ENCODE assay signal across 24 cellular contexts in genomic region chr3:132218817-132219390, GRCh38.
A peak's percentile ranks its signal among the peaks of the same experiment; 100 is the strongest.
DNase-seq lines count a peak whose midpoint lies in the region; ATAC-seq and TF ChIP-seq lines count a peak whose summit lies in the region.
"Had no signal": no experiment of that assay in that cellular context is flagged by ENCODE, and none has a peak within 500 bp of the region (broad histone marks: within the 10 kb centered on the region; RNA-seq: fewer than 3 reads in every experiment).

No MANE protein-coding gene starts in this region.

- H3K4me1 ChIP-seq in PC-3 (ENCODE audit: insufficient read depth, low read length) (no peaks in the 10 kb centered on the region), psoas muscle (no peaks in the 10 kb centered on the region)
- H3K4me1 ChIP-seq: A549 had no signal

- peak; percentile 89 for ATAC-seq in PC-3
- ATAC-seq in psoas muscle = no peak
- ATAC-seq: A549, GM12878 had no signal

- H3K27me3 Mint-ChIP-seq in progenitor cell of endocrine pancreas = no peaks in the 10 kb centered on the region
- H3K27me3 Mint-ChIP-seq: CD8-positive, alpha-beta memory T cell had no signal

- DNase-seq in PC-3 (no peak), fibroblast of villous mesenchyme (ENCODE audit: low read depth) (peak; percentile 6), progenitor cell of endocrine pancreas (ENCODE audit: low spot score, unreplicated experiment) (no peak), amniotic stem cell (lab: John Stamatoyannopoulos, UW) (no peak), psoas muscle (no peak), HCEC 1CT (no peak)
- DNase-seq in activated naive CD4-positive, alpha-beta T cell (lab: John Stamatoyannopoulos, UW) = no peak
- DNase-seq: 8988T; ACHN; AML-193; BE2C; CD4-positive, alpha-beta T cell; CD8-positive, alpha-beta memory T cell; DMS 273 treated with DMSO at 0.1 percent for 48 hours; DMS79; EL; GDM1; GM23248; H7 had no signal

- H3K27ac ChIP-seq in 22Rv1 (peak overlapping the region; percentile 64), PC-3 (ENCODE audit: low read length) (no peak overlapping the region), psoas muscle (no peak overlapping the region)
- H3K27ac ChIP-seq: A549; BLaER1 treated with 17β-estradiol and CSF1 and Interleukin-3, amounts not matched to agents 10 nM and 100 nM; GM23248 had no signal

- H3K9me3 ChIP-seq in PC-3 (ENCODE audit: low read length) (no peaks in the 10 kb centered on the region), psoas muscle (no peaks in the 10 kb centered on the region)
- H3K9me3 ChIP-seq: A549; BE2C; BLaER1 treated with 17β-estradiol and CSF1 and Interleukin-3, amounts not matched to agents 10 nM and 100 nM had no signal

- 73 to 76% (median 74%) methylated on average over 2 of the region's 2 CpGs for WGBS in psoas muscle, 3 donors

- H3K27ac Mint-ChIP-seq in progenitor cell of endocrine pancreas = peak overlapping the region; percentile 13
- H3K27ac Mint-ChIP-seq: CD14-positive monocyte; CD4-positive, alpha-beta T cell; CD8-positive, alpha-beta memory T cell had no signal

- H3K4me2 ChIP-seq in PC-3 (ENCODE audit: low read length) = no peak overlapping the region
- H3K4me2 ChIP-seq: A549; BLaER1 treated with 17β-estradiol and CSF1 and Interleukin-3, amounts not matched to agents 10 nM and 100 nM had no signal

- no peaks in the 10 kb centered on the region for H3K36me3 ChIP-seq in PC-3 (ENCODE audit: low read depth, low read length)
- H3K36me3 ChIP-seq in psoas muscle (ENCODE audit: insufficient read depth in 1 of 2, low read depth in 1 of 2) = no peaks in the 10 kb centered on the region
- H3K36me3 ChIP-seq: BE2C; BLaER1 treated with 17β-estradiol and CSF1 and Interleukin-3, amounts not matched to agents 10 nM and 100 nM had no signal

- intact Hi-C loops in PC-3 (cut with micrococcal nuclease) = no loop called here
- intact Hi-C loops in psoas muscle (cut with DNase I) = no loop called here

- no peaks in the 10 kb centered on the region for H3K9me2 ChIP-seq in PC-3 (replicated peaks; ENCODE audit: low read length)

- no peak overlapping the region for H3K4me3 Mint-ChIP-seq in progenitor cell of endocrine pancreas (ENCODE audit: low read depth)
- H3K4me3 Mint-ChIP-seq: CD14-positive monocyte; CD4-positive, alpha-beta T cell; CD8-positive, alpha-beta memory T cell had no signal

- H4K20me1 ChIP-seq in PC-3 (ENCODE audit: low read length) = no peaks in the 10 kb centered on the region
- H4K20me1 ChIP-seq: BLaER1 treated with 17β-estradiol and CSF1 and Interleukin-3, amounts not matched to agents 10 nM and 100 nM had no signal

- TF ChIP-seq CTCF in 22Rv1 (IDR thresholded peaks at IDR 0.05) (no peak), PC-3 (conservative IDR thresholded peaks at IDR 0.05; ENCODE audit: low read depth, low read length) (no peak), fibroblast of villous mesenchyme (IDR thresholded peaks at IDR 0.05; ENCODE audit: insufficient read depth, low read depth, low read length) (no peak), progenitor cell of endocrine pancreas (IDR thresholded peaks at IDR 0.05; ENCODE audit: unreplicated experiment) (no peak), psoas muscle (IDR thresholded peaks at IDR 0.05) (no peak)

- H3K79me2 ChIP-seq in PC-3 (ENCODE audit: low read length) = no peaks in the 10 kb centered on the region

- H3K9me3 Mint-ChIP-seq in progenitor cell of endocrine pancreas (ENCODE audit: low read depth) = no peaks in the 10 kb centered on the region
- H3K9me3 Mint-ChIP-seq: CD14-positive monocyte; CD4-positive, alpha-beta T cell; CD8-positive, alpha-beta memory T cell had no signal

- POLR2A ChIA-PET in PC-3 (lab: Charles Lee; ENCODE audit: unreplicated experiment) = no interaction called here

- CTCF ChIA-PET in PC-3 (lab: Charles Lee) = interaction anchor here (0.6 kb wide), 1 partner anchor 90 kb away, joined by 3 read pairs; no protein-coding TSS in a partner anchor

- H3K9ac ChIP-seq in PC-3 (ENCODE audit: low read length) = no peak overlapping the region
- H3K9ac ChIP-seq: BLaER1 treated with 17β-estradiol and CSF1 and Interleukin-3, amounts not matched to agents 10 nM and 100 nM; GM23248 had no signal

- H3K4me3 ChIP-seq in PC-3 (ENCODE audit: low read length) = no peak overlapping the region
- no peak overlapping the region for H3K4me3 ChIP-seq in fibroblast of villous mesenchyme (ENCODE audit: low read depth, low read length)
- H3K4me3 ChIP-seq in psoas muscle = no peak overlapping the region
- H3K4me3 ChIP-seq: A549; BLaER1 treated with 17β-estradiol and CSF1 and Interleukin-3, amounts not matched to agents 10 nM and 100 nM; GM12878; GM23248 had no signal

- BruUV-seq in PC-3 (replicated peaks; lab: Mats Ljungman, UMichigan) = no TSS peak

- no peaks in the 10 kb centered on the region for H3K36me3 Mint-ChIP-seq in progenitor cell of endocrine pancreas (ENCODE audit: insufficient read depth)
- H3K36me3 Mint-ChIP-seq: CD14-positive monocyte; CD8-positive, alpha-beta memory T cell had no signal

- no peaks in the 10 kb centered on the region for H3F3A ChIP-seq in PC-3 (ENCODE audit: low read length, unreplicated experiment)

- H3K27me3 ChIP-seq in PC-3 (ENCODE audit: low read length) (no peaks in the 10 kb centered on the region), psoas muscle (ENCODE audit: insufficient read depth in 3 of 3, low read length in 2 of 3) (no peaks in the 10 kb centered on the region)
- H3K27me3 ChIP-seq: BE2C; BLaER1 treated with 17β-estradiol and CSF1 and Interleukin-3, amounts not matched to agents 10 nM and 100 nM had no signal

- H3K4me1 Mint-ChIP-seq in progenitor cell of endocrine pancreas (ENCODE audit: low read depth) = peaks cover 12% of the 10 kb centered on the region
- H3K4me1 Mint-ChIP-seq: CD14-positive monocyte; CD8-positive, alpha-beta memory T cell had no signal

- H2AFZ ChIP-seq in PC-3 (ENCODE audit: low read length) = no peak overlapping the region
- H2AFZ ChIP-seq: GM23248 had no signal
